ENCODE assay signal across 23 cellular contexts in genomic region chr2:152012697-152013096, GRCh38.
"Had no signal": no experiment of that assay in that cellular context is flagged by ENCODE, and none has a peak within 500 bp of the region (broad histone marks: within the 10 kb centered on the region; RNA-seq: fewer than 3 reads in every experiment).

No MANE protein-coding gene starts in this region.

- H3K27ac Mint-ChIP-seq: activated CD4-positive, alpha-beta T cell treated with anti-CD3 and anti-CD28 coated beads for 36 hours; activated naive CD8-positive, alpha-beta T cell; memory B cell; T-helper 2 cell treated with Interferon-gamma antibody and Interleukin-4, amounts not matched to agents 5 μg/mL and 100 μg/mL, for 36 hours; WTC11 had no signal

- H3K36me3 ChIP-seq: thyroid gland had no signal

- H3K9me3 ChIP-seq: thyroid gland had no signal

- H3K4me3 Mint-ChIP-seq: activated CD4-positive, alpha-beta T cell treated with anti-CD3 and anti-CD28 coated beads for 36 hours; activated naive CD8-positive, alpha-beta T cell; memory B cell; T-helper 2 cell treated with Interferon-gamma antibody and Interleukin-4, amounts not matched to agents 5 μg/mL and 100 μg/mL, for 36 hours; WTC11 had no signal

- DNase-seq: activated CD4-positive, alpha-beta T cell treated with anti-CD3 and anti-CD28 coated beads for 36 hours; activated CD4-positive, alpha-beta T cell treated with anti-CD3 and anti-CD28 coated beads, Interleukin-2, amount 50 U/mL, for 48 hours; activated gamma-delta T cell; amniotic stem cell; dermis blood vessel endothelial cell; effector memory CD4-positive, alpha-beta T cell; hypothalamus; occipital lobe; posterior cingulate gyrus; retina; stimulated activated CD4-positive, alpha-beta T cell treated with anti-CD3 and anti-CD28 coated beads, Interleukin-12 subunit alpha, Interleukin-12 subunit beta, amount 100 ng/mL, for 4 hours; stimulated activated CD4-positive, alpha-beta T cell treated with anti-CD3 and anti-CD28 coated beads, Interleukin-2, amount 100 ng/mL, for 24 hours; stimulated activated naive CD4-positive, alpha-beta T cell treated with Interleukin-2 at 50 U/mL for 16 hours; thyroid gland had no signal

- H3K4me3 ChIP-seq: thyroid gland had no signal

- ATAC-seq: activated CD4-positive, alpha-beta T cell treated with anti-CD3 and anti-CD28 coated beads for 36 hours; left lobe of liver; WTC11 had no signal

- H3K4me1 Mint-ChIP-seq: activated CD4-positive, alpha-beta T cell treated with anti-CD3 and anti-CD28 coated beads for 36 hours; memory B cell; WTC11 had no signal

- H3K36me3 Mint-ChIP-seq: activated naive CD8-positive, alpha-beta T cell; memory B cell; WTC11 had no signal

- H3K4me1 ChIP-seq: thyroid gland had no signal

- FAIRE-seq: endothelial cell of umbilical vein, frontal cortex, keratinocyte, TTC549 had no signal

- H3K27me3 ChIP-seq: thyroid gland had no signal

- H3K27ac ChIP-seq: thyroid gland had no signal

- H3K9me3 Mint-ChIP-seq: memory B cell; T-helper 2 cell treated with Interferon-gamma antibody and Interleukin-4, amounts not matched to agents 5 μg/mL and 100 μg/mL, for 36 hours; WTC11 had no signal
